ENCODE assay signal across 8 cellular contexts in genomic region chr9:89360465-89360864, GRCh38. TPM values are rescaled to one million over a fixed set of nuclear protein-coding genes. Genes with fewer than 3 reads are reported as not detected.
DNase-seq lines count a peak whose midpoint lies in the region; ATAC-seq lines count a peak whose summit lies in the region.

No MANE protein-coding gene starts in this region.

- H3K27ac ChIP-seq in substantia nigra (ENCODE audit: low read depth, low read length, poor library complexity, severe bottlenecking), result peak overlapping the region; percentile 53

- H3K27me3 Mint-ChIP-seq in activated T-cell treated with anti-CD3 and anti-CD28 coated beads, Interleukin-2, amount 50 U/mL, for 72 hours (ENCODE audit: low read depth), result no peaks in the 10 kb centered on the region

- DNase-seq in activated T-cell treated with anti-CD3 and anti-CD28 coated beads, Interleukin-2, amount 50 U/mL, for 72 hours, result no peak
- DNase-seq in activated T-cell treated with anti-CD3 and anti-CD28 coated beads for 4 hours (no peak), NCI-H82 (lab: John Stamatoyannopoulos, UW) (peak; percentile 66), islet precursor cell (peak; percentile 26), substantia nigra (lab: John Stamatoyannopoulos, UW) (no peak)
- no peak for DNase-seq in activated CD4-positive, CD25-positive, alpha-beta regulatory T cell (lab: John Stamatoyannopoulos, UW)

- no peaks in the 10 kb centered on the region for H3K9me3 Mint-ChIP-seq in activated T-cell treated with anti-CD3 and anti-CD28 coated beads, Interleukin-2, amount 50 U/mL, for 72 hours

- H3K4me1 Mint-ChIP-seq in activated T-cell treated with anti-CD3 and anti-CD28 coated beads, Interleukin-2, amount 50 U/mL, for 72 hours (ENCODE audit: low read depth), result peaks cover 20% of the 10 kb centered on the region

- peak overlapping the region; percentile 67 for H3K27ac Mint-ChIP-seq in activated T-cell treated with anti-CD3 and anti-CD28 coated beads, Interleukin-2, amount 50 U/mL, for 72 hours

- peaks cover 10 to 26% of the 10 kb centered on the region in 2 donors for H3K36me3 Mint-ChIP-seq in activated T-cell treated with anti-CD3 and anti-CD28 coated beads, Interleukin-2, amount 50 U/mL, for 72 hours (ENCODE audit: insufficient read depth in 2 of 2)

- no peak for ATAC-seq in activated T-cell treated with anti-CD3 and anti-CD28 coated beads, Interleukin-2, amount 50 U/mL, for 72 hours (replicated peaks in 1 of 2)
- no peak for ATAC-seq in HG03378 (IDR thresholded peaks at IDR 0.05; ENCODE audit: unreplicated experiment)
- ATAC-seq in GM21786 (IDR thresholded peaks at IDR 0.05; ENCODE audit: unreplicated experiment), result no peak

- no peak overlapping the region for H3K4me3 Mint-ChIP-seq in activated T-cell treated with anti-CD3 and anti-CD28 coated beads, Interleukin-2, amount 50 U/mL, for 72 hours

RNA-seq across cellular contexts. Expression of gene SECISBP2, which starts 42.2 kb away (rescaled TPM):
- 10 to 100 TPM; 41.6 to 47.0 TPM for total RNA-seq in activated T-cell treated with anti-CD3 and anti-CD28 coated beads, Interleukin-2, amount 50 U/mL, for 72 hours

RNA-seq across cellular contexts. Expression of gene CKS2, which starts 49.5 kb away (rescaled TPM):
- total RNA-seq in activated T-cell treated with anti-CD3 and anti-CD28 coated beads, Interleukin-2, amount 50 U/mL, for 72 hours, result 100 to 1,000 TPM; 145 to 155 TPM

Comparison
In these comparisons a context has a peak if more than half of its experiments do, and no peak if none do; other contexts are left out.
1. DNase-seq: peak in NCI-H82 (single experiment) and islet precursor cell (single experiment); none in activated T-cell treated with anti-CD3 and anti-CD28 coated beads, Interleukin-2, amount 50 U/mL, for 72 hours (0 of 2), activated T-cell treated with anti-CD3 and anti-CD28 coated beads for 4 hours (single experiment), substantia nigra (0 of 49) and activated CD4-positive, CD25-positive, alpha-beta regulatory T cell (0 of 4).